Comparison of ENCODE assay signal across 8 cellular contexts in genomic region chr7:137992042-137992737, GRCh38. TPM values are rescaled to one million over a fixed set of nuclear protein-coding genes. Genes with fewer than 3 reads are reported as not detected.
DNase-seq lines count a peak whose midpoint lies in the region; ATAC-seq, FAIRE-seq and TF ChIP-seq lines count a peak whose summit lies in the region.
"Had no signal": no experiment of that assay in that cellular context is flagged by ENCODE, and none has a peak within 500 bp of the region (broad histone marks: within the 10 kb centered on the region; RNA-seq: fewer than 3 reads in every experiment).

No MANE protein-coding gene starts in this region.

- no peak for TF ChIP-seq RAD21 in GM12878 (IDR thresholded peaks at IDR 0.05; ENCODE audit: insufficient read depth, low read depth, low read length)

- TF ChIP-seq POLR2A in GM12878 (IDR thresholded peaks at IDR 0.05; ENCODE audit: low read depth, low read length) (no peak), suprapubic skin (IDR thresholded peaks at IDR 0.05) (no peak)

- FAIRE-seq in GM12878 (lab: Jason Lieb, UNC) = no peak

- no peak overlapping the region for H2AFZ ChIP-seq in Loucy (ENCODE audit: low read length)
- no peak overlapping the region for H2AFZ ChIP-seq in GM12878 (ENCODE audit: control insufficient read depth, low read depth, low read length)

- H3K4me1 ChIP-seq in Loucy (ENCODE audit: insufficient read depth, low read length, poor library complexity, severe bottlenecking) = peaks cover 73% of the 10 kb centered on the region
- peaks cover 61% of the 10 kb centered on the region for H3K4me1 ChIP-seq in GM12878 (ENCODE audit: control insufficient read depth, insufficient read depth, low read length)
- peaks cover 83% of the 10 kb centered on the region for H3K4me1 ChIP-seq in suprapubic skin
- peaks cover 6% of the 10 kb centered on the region for H3K4me1 ChIP-seq in A673 (ENCODE audit: insufficient read depth, low read length, poor library complexity, severe bottlenecking)

- no peaks in the 10 kb centered on the region for H3K9me3 ChIP-seq in Loucy (ENCODE audit: insufficient read depth, low read depth, low read length)
- no peaks in the 10 kb centered on the region for H3K9me3 ChIP-seq in GM12878 (replicated peaks; ENCODE audit: control insufficient read depth, insufficient read depth, low read length)
- H3K9me3 ChIP-seq in suprapubic skin = no peaks in the 10 kb centered on the region
- H3K9me3 ChIP-seq in A673 (ENCODE audit: low read depth, low read length, poor library complexity, severe bottlenecking) = no peaks in the 10 kb centered on the region

- peaks cover 6% of the 10 kb centered on the region for H3F3A ChIP-seq in Loucy (ENCODE audit: low read depth)

- TF ChIP-seq EP300 in GM12878 (IDR thresholded peaks at IDR 0.05; ENCODE audit: borderline replicate concordance in 1 of 2, control insufficient read depth in 1 of 2, low read depth in 2 of 2, low read length in 2 of 2) (0 out of 4 replicates have a peak, but pooled peaks of 1 of the 2 experiments have one; percentile 6), suprapubic skin (IDR thresholded peaks at IDR 0.05) (no peak)

- TF ChIP-seq CTCF in Loucy (conservative IDR thresholded peaks at IDR 0.05; ENCODE audit: low read length) = no peak
- no peak for TF ChIP-seq CTCF in GM12878 (IDR thresholded peaks at IDR 0.05 in 2 of 3, conservative IDR thresholded peaks at IDR 0.05 in 1 of 3; ENCODE audit: control insufficient read depth in 2 of 3, extremely low read depth in 1 of 3, insufficient read depth in 1 of 3, low read depth in 3 of 3, low read length in 3 of 3)
- no peak for TF ChIP-seq CTCF in suprapubic skin (IDR thresholded peaks at IDR 0.05)
- TF ChIP-seq CTCF in A673 (conservative IDR thresholded peaks at IDR 0.05; ENCODE audit: low read depth, low read length) = no peak

- WGBS in GM12878 (ENCODE audit: insufficient coverage, insufficient replicate concordance, low lambda C conversion rate, missing lambda C conversion rate) = 100% methylated on average over 7 of the region's 7 CpGs
- WGBS in suprapubic skin = 71% methylated on average over 7 of the region's 7 CpGs

- ATAC-seq in GM12878 = no peak

- CTCF ChIA-PET in GM12878 (lab: Yijun Ruan, JAX) = interaction anchor here (0.6 to 22.6 kb wide), 11 partner anchors 8 to 386 kb away, joined by 3 to 704 read pairs (median 4); partner anchors contain the start of gene CREB3L2
- CTCF ChIA-PET in A673 (lab: Charles Lee) = no interaction called here

- H3K4me3 ChIP-seq in Loucy (ENCODE audit: low read length, poor library complexity, severe bottlenecking) = peak overlapping the region; percentile 68
- no peak overlapping the region; the same call in 1 of the 2 replicates for H3K4me3 ChIP-seq in GM12878
- peak overlapping the region; percentile 4 for H3K4me3 ChIP-seq in suprapubic skin
- no peak overlapping the region for H3K4me3 ChIP-seq in A673 (ENCODE audit: low read depth, low read length, poor library complexity, severe bottlenecking)

- intact Hi-C loops in GM12878 (cut with micrococcal nuclease; ENCODE audit: unreplicated experiment) (loop anchor here (1.0 kb wide), 1 partner anchor 8 kb away; no protein-coding TSS in a partner anchor), A673 (cut with micrococcal nuclease; ENCODE audit: unreplicated experiment) (no loop called here)

- H3K9ac ChIP-seq in Loucy (ENCODE audit: low read depth, low read length, poor library complexity, severe bottlenecking) (peak overlapping the region; percentile 40), GM12878 (ENCODE audit: control insufficient read depth, insufficient read depth, low read length) (no peak overlapping the region)

- POLR2A ChIA-PET in GM12878 (lab: Charles Lee) (interaction anchor here (0.6 to 2.7 kb wide), 11 partner anchors 8 to 475 kb away, joined by 3 to 13 read pairs (median 3); partner anchors contain the start of gene CREB3L2), A673 (lab: Charles Lee; ENCODE audit: low non-redundant PET) (no interaction called here)

- no TSS peak for BruUV-seq in GM12878 (replicated peaks; lab: Mats Ljungman, UMichigan)
- BruUV-seq in A673 (replicated peaks; lab: Mats Ljungman, UMichigan) = no TSS peak

- no peaks in the 10 kb centered on the region for H3K36me3 ChIP-seq in Loucy (ENCODE audit: insufficient read depth, low read length)
- H3K36me3 ChIP-seq in GM12878 (ENCODE audit: control insufficient read depth in 2 of 2, insufficient read depth in 2 of 2, low read length in 1 of 2) = peaks cover 0 to 6% of the 10 kb centered on the region in 2 experiments; a peak in 1 of 4 replicates
- H3K36me3 ChIP-seq in suprapubic skin = no peaks in the 10 kb centered on the region
- no peaks in the 10 kb centered on the region for H3K36me3 ChIP-seq in A673 (ENCODE audit: insufficient read depth, low read length, poor library complexity, severe bottlenecking)

- SMC1A ChIA-PET in GM12878 (lab: Charles Lee; ENCODE audit: uncharacterized antibody, unreplicated experiment) = interaction anchor here (0.7 to 23.6 kb wide), 11 partner anchors 7 to 331 kb away, joined by 3 to 516 read pairs (median 4); partner anchors contain the start of gene CREB3L2

- no peaks in the 10 kb centered on the region for H4K20me1 ChIP-seq in Loucy (ENCODE audit: insufficient read depth, low read length, poor library complexity, severe bottlenecking)
- H4K20me1 ChIP-seq in GM12878 (ENCODE audit: control insufficient read depth, insufficient read depth) = no peaks in the 10 kb centered on the region

- H3K4me2 ChIP-seq in Loucy (ENCODE audit: low read depth, low read length, poor library complexity, severe bottlenecking) (peak overlapping the region; percentile 69), GM12878 (ENCODE audit: control insufficient read depth, insufficient read depth) (peak overlapping the region; percentile 58; the same call in 1 of the 2 replicates)

- no peak for DNase-seq in GM12878 (ENCODE audit: low read depth, low spot score)
- DNase-seq in kidney tubule cell (ENCODE audit: low spot score) = peak; percentile 59
- no peak for DNase-seq in suprapubic skin (ENCODE audit: low spot score in 2 of 2)
- DNase-seq in A673 (ENCODE audit: low spot score) = no peak
- no peak for DNase-seq in activated gamma-delta T cell treated with Interleukin-2 at 50 U/mL for 16 hours
- no peak for DNase-seq in NCI-H1092 (lab: John Stamatoyannopoulos, UW)
- DNase-seq: cortex of kidney had no signal

- H3K27ac ChIP-seq in GM12878 (ENCODE audit: control insufficient read depth, insufficient read depth) (peak overlapping the region; percentile 43), suprapubic skin (peak overlapping the region; percentile 72), A673 (ENCODE audit: low read depth, low read length, poor library complexity, severe bottlenecking) (no peak overlapping the region)

- H3K79me2 ChIP-seq in Loucy (ENCODE audit: insufficient read depth, low read length) (peaks cover 83% of the 10 kb centered on the region), GM12878 (ENCODE audit: control insufficient read depth, insufficient read depth, low read length) (peaks cover 96% of the 10 kb centered on the region)

- RAD21 ChIA-PET in GM12878 (lab: Charles Lee; ENCODE audit: unreplicated experiment) = interaction anchor here (0.6 to 14.1 kb wide), 9 partner anchors 8 to 93 kb away, joined by 3 to 148 read pairs (median 7); partner anchors contain the start of gene CREB3L2

- in situ Hi-C loops in GM12878 (cut with MboI) = no loop called here

- no peaks in the 10 kb centered on the region for H3K9me2 ChIP-seq in Loucy (replicated peaks; ENCODE audit: low read depth, low read length)

- H3K27me3 ChIP-seq in Loucy (ENCODE audit: insufficient read depth, low read length, poor library complexity, severe bottlenecking) = no peaks in the 10 kb centered on the region
- no peaks in the 10 kb centered on the region for H3K27me3 ChIP-seq in GM12878 (replicated peaks in 1 of 2; ENCODE audit: control insufficient read depth in 2 of 2, insufficient read depth in 2 of 2, low read length in 1 of 2)
- no peaks in the 10 kb centered on the region for H3K27me3 ChIP-seq in suprapubic skin
- H3K27me3 ChIP-seq in A673 (replicated peaks; ENCODE audit: insufficient read depth, low read depth, low read length, poor library complexity) = no peaks in the 10 kb centered on the region

TF ChIP-seq in GM12878, 131 proteins besides CTCF, POLR2A, EP300 and RAD21 (continues in another document):
- TF ChIP-seq IKZF2 (IDR thresholded peaks at IDR 0.05) = no peak
- no peak for TF ChIP-seq MYC (IDR thresholded peaks at IDR 0.05; ENCODE audit: insufficient read depth, insufficient read length, insufficient replicate concordance, low read length, severe bottlenecking)
- TF ChIP-seq KAT2A (conservative IDR thresholded peaks at IDR 0.05; ENCODE audit: control insufficient read depth, low read depth, low read length) = no peak
- TF ChIP-seq DPF2 (IDR thresholded peaks at IDR 0.05) = no peak
- no peak for TF ChIP-seq ZNF274 (IDR thresholded peaks at IDR 0.05; ENCODE audit: insufficient read depth, insufficient read length)
- no peak for TF ChIP-seq ZNF207 (IDR thresholded peaks at IDR 0.05; ENCODE audit: borderline replicate concordance)

RNA-seq across cellular contexts. Expression of gene CREB3L2, which starts 9.7 kb away (rescaled TPM):
- total RNA-seq in GM12878 (2013; cell fraction: nucleolus; rRNA removed) = 131 and 139 TPM in 2 replicates
- total RNA-seq in GM12878 (2014; rRNA removed) = 13.3 and 16.7 TPM in 2 replicates
- 17.9 and 18.0 TPM in 2 replicates for total RNA-seq in GM12878 (2014; rRNA removed; fragmentation: Illumina TruSeq; extraction: Trizol)
- 65.2 and 67.1 TPM in 2 replicates for total RNA-seq in GM12878 (2021)
- 21.3 TPM for polyA plus RNA-seq in GM12878 (2011; ENCODE audit: low read depth)
- polyA plus RNA-seq in GM12878 (2011; rRNA removed) = 21.5 and 34.9 TPM in 2 replicates
- polyA plus RNA-seq in GM12878 (2011; cell fraction: cytosol; rRNA removed) = 25.6 and 30.7 TPM in 2 replicates
- polyA plus RNA-seq in GM12878 (2011; cell fraction: nucleus; rRNA removed) = 27.1 and 30.9 TPM in 2 replicates
- 26.7 and 29.0 TPM in 2 replicates for polyA plus RNA-seq in GM12878 (2012)
- 34.5 and 38.4 TPM in 2 replicates for polyA plus RNA-seq in GM12878 (2014; fragmentation: Illumina TruSeq; extraction: Trizol)
- polyA plus RNA-seq in GM12878 (2014; fragmentation: Nextera tagmentation; extraction: Ambion mirVana) = 1 to 10 TPM; 6.4 to 8.1 TPM
- polyA plus RNA-seq in GM12878 (2014; rRNA removed) = 21.8 and 29.4 TPM in 2 replicates
- polyA plus RNA-seq in GM12878 (2016; fragmentation: Nextera tagmentation; extraction: Ambion mirVana) = 10 to 100 TPM; 30.5 to 37.1 TPM
- polyA minus RNA-seq in GM12878 (2011; rRNA and poly(A)+ RNA removed) = 43.1 and 49.2 TPM in 2 replicates
- polyA minus RNA-seq in GM12878 (2011; cell fraction: cytosol; rRNA and poly(A)+ RNA removed) = 20.9 and 21.9 TPM in 2 replicates
- 34.6 and 56.4 TPM in 2 replicates for polyA minus RNA-seq in GM12878 (2011; cell fraction: nucleus; rRNA and poly(A)+ RNA removed)
- total RNA-seq in suprapubic skin = 10 to 100 TPM; 10.9 to 24.5 (median 14.1) TPM
- 17.0 and 20.4 TPM in 2 replicates for total RNA-seq in A673 (2021)

Comparison
In these comparisons a context has a peak if more than half of its experiments do, and no peak if none do; other contexts are left out.
1. H3K4me3 ChIP-seq: peak in Loucy (single experiment) and suprapubic skin (single experiment); none in GM12878 (single experiment) and A673 (single experiment).